8 cellular contexts compared by ENCODE assay signal in genomic region chr6:111872521-111873177, GRCh38. TPM values are rescaled to one million over a fixed set of nuclear protein-coding genes. Genes with fewer than 3 reads are reported as not detected.
A peak's percentile ranks its signal among the peaks of the same experiment; 100 is the strongest.
DNase-seq lines count a peak whose midpoint lies in the region; ATAC-seq, FAIRE-seq and TF ChIP-seq lines count a peak whose summit lies in the region.

No MANE protein-coding gene starts in this region.

- POLR2A ChIA-PET in activated CD8-positive, alpha-beta T cell treated with anti-CD3 and anti-CD28 coated beads for 36 hours (lab: Charles Lee): interaction anchor here (0.6 to 3.4 kb wide), 21 partner anchors 8 to 389 kb away, joined by 3 to 18 read pairs (median 4); partner anchors contain the start of gene REV3L
- POLR2A ChIA-PET in H1 (lab: Charles Lee; ENCODE audit: partially characterized antibody): interaction anchor here (0.8 to 1.3 kb wide), 6 partner anchors 22 to 388 kb away, joined by 3 to 5 read pairs (median 3); no protein-coding TSS in a partner anchor

- H3K4me1 ChIP-seq in DND-41 (ENCODE audit: insufficient read depth, low read length): peaks cover 44% of the 10 kb centered on the region
- H3K4me1 ChIP-seq in H1 (replicated peaks in 1 of 4; ENCODE audit: control insufficient read depth in 3 of 4, insufficient read depth in 4 of 4, low read length in 3 of 4): peaks cover 0 to 14% (median 8%) of the 10 kb centered on the region in 4 experiments; a peak in 5 of 7 replicates

- TF ChIP-seq CTCF in DND-41 (IDR thresholded peaks at IDR 0.05; ENCODE audit: borderline replicate concordance, extremely low read depth, low read length, poor library complexity, severe bottlenecking) (peak; percentile 23), H1 (IDR thresholded peaks at IDR 0.05; ENCODE audit: control extremely low read depth in 1 of 3, insufficient read depth in 1 of 3, low read depth in 1 of 3, low read length in 3 of 3) (no peak)
- no peak for TF ChIP-seq CTCF in activated CD8-positive, alpha-beta T cell treated with anti-CD3 and anti-CD28 coated beads for 36 hours (IDR thresholded peaks at IDR 0.05)

- no peak overlapping the region for H2BK15ac ChIP-seq in H1 (ENCODE audit: low read length)

- DNase-seq in DND-41: peak; percentile 77
- DNase-seq in M059J (ENCODE audit: low read depth): peak; percentile 54
- DNase-seq in activated CD8-positive, alpha-beta T cell treated with anti-CD3 and anti-CD28 coated beads for 36 hours: peak; percentile 81
- peak in 1 of 2 experiments; percentile 82 for DNase-seq in H1 (ENCODE audit: low read depth in 1 of 2, low spot score in 2 of 2)
- peak; percentile 23 for DNase-seq in mucosa of gallbladder (ENCODE audit: low spot score)
- DNase-seq in stimulated activated CD8-positive, alpha-beta memory T cell treated with anti-CD3 and anti-CD28 coated beads, Interleukin-7, amount 100 ng/mL, for 24 hours (ENCODE audit: low read depth): peak; percentile 27
- DNase-seq in islet precursor cell: no peak

- H4K91ac ChIP-seq in H1 (replicated peaks; ENCODE audit: insufficient read length, low read length): no peak overlapping the region

- CTCF ChIA-PET in activated CD8-positive, alpha-beta T cell treated with anti-CD3 and anti-CD28 coated beads for 36 hours (lab: Charles Lee): interaction anchor here (0.9 to 1.9 kb wide), 11 partner anchors 29 to 172 kb away, joined by 3 to 9 read pairs (median 6); no protein-coding TSS in a partner anchor
- CTCF ChIA-PET in H1 (lab: Charles Lee; ENCODE audit: partially characterized antibody): interaction anchor here (0.9 to 2.0 kb wide), 2 partner anchors 17 to 170 kb away, joined by 3 to 8 read pairs; no protein-coding TSS in a partner anchor

- peak overlapping the region; percentile 98 for H3K27ac Mint-ChIP-seq in activated CD8-positive, alpha-beta T cell treated with anti-CD3 and anti-CD28 coated beads for 36 hours

- no peak overlapping the region for H3K14ac ChIP-seq in H1 (ENCODE audit: insufficient read length)

- H3K27ac ChIP-seq in DND-41 (ENCODE audit: low read length) (peak overlapping the region; percentile 90), H1 (ENCODE audit: low read depth, low read length) (peak overlapping the region; percentile 42; the same call in 1 of the 2 replicates)

- ATAC-seq in DND-41 (ENCODE audit: insufficient read depth, low read depth): no peak
- ATAC-seq in GM21825 (IDR thresholded peaks at IDR 0.05; ENCODE audit: unreplicated experiment): peak; percentile 18
- ATAC-seq in activated CD8-positive, alpha-beta T cell treated with anti-CD3 and anti-CD28 coated beads for 36 hours: peak; percentile 25

- no peak overlapping the region for H2AK5ac ChIP-seq in H1 (ENCODE audit: low read depth, low read length)

- H3K23me2 ChIP-seq in H1 (ENCODE audit: low read depth, low read length): peaks cover 4% of the 10 kb centered on the region; the same call in 1 of the 2 replicates

- TF ChIP-seq EP300 in H1 (IDR thresholded peaks at IDR 0.05; ENCODE audit: borderline replicate concordance in 1 of 2, low read depth in 2 of 2, low read length in 2 of 2): no peak

- no peak overlapping the region for H3K18ac ChIP-seq in H1 (ENCODE audit: extremely low read depth, low read length)

- H3K36me3 Mint-ChIP-seq in activated CD8-positive, alpha-beta T cell treated with anti-CD3 and anti-CD28 coated beads for 36 hours (ENCODE audit: low read depth): peaks cover 41% of the 10 kb centered on the region

- H3K9me3 ChIP-seq in DND-41 (ENCODE audit: insufficient read depth, low read length, severe bottlenecking): no peaks in the 10 kb centered on the region
- H3K9me3 ChIP-seq in H1 (ENCODE audit: insufficient read depth in 2 of 2, low read depth in 1 of 2, low read length in 1 of 2): no peaks in the 10 kb centered on the region

- H3K4me1 Mint-ChIP-seq in activated CD8-positive, alpha-beta T cell treated with anti-CD3 and anti-CD28 coated beads for 36 hours (ENCODE audit: low read depth): peaks cover 37% of the 10 kb centered on the region

- H4K8ac ChIP-seq in H1 (ENCODE audit: extremely low read depth, insufficient read depth, low read length): 0 out of 2 replicates have a peak overlapping the region, but pooled peaks have one; percentile 5

- intact Hi-C loops in activated CD8-positive, alpha-beta T cell treated with anti-CD3 and anti-CD28 coated beads for 36 hours (cut with micrococcal nuclease): loop anchor here (5.0 kb wide), 3 partner anchors 100 to 160 kb away; no protein-coding TSS in a partner anchor

- H3K4me3 Mint-ChIP-seq in activated CD8-positive, alpha-beta T cell treated with anti-CD3 and anti-CD28 coated beads for 36 hours: peak overlapping the region; percentile 98

- FAIRE-seq in H1 (lab: Jason Lieb, UNC): no peak

- H2BK20ac ChIP-seq in H1 (ENCODE audit: low read length): no peak overlapping the region

- TF ChIP-seq POLR2A in H1 (IDR thresholded peaks at IDR 0.05; ENCODE audit: control extremely low read depth in 1 of 2, low read depth in 2 of 2, low read length in 2 of 2): peak in 1 of 2 experiments; percentile 33; a peak in 2 of 3 replicates

- 0% methylated on average over 8 of the region's 78 CpGs; no CpG with 5 or more reads in 1 of the 2 experiments for WGBS in H1 (ENCODE audit: extremely low coverage in 1 of 2, insufficient coverage in 1 of 2, insufficient read length in 1 of 2, insufficient replicate concordance in 2 of 2, low coverage in 1 of 2, low lambda C conversion rate in 2 of 2, missing lambda C conversion rate in 1 of 2), 2 experiments

- H3K27me3 ChIP-seq in DND-41 (ENCODE audit: insufficient read depth, low read length, poor library complexity) (no peaks in the 10 kb centered on the region), H1 (replicated peaks in 1 of 4; ENCODE audit: control insufficient read depth in 3 of 4, extremely low read depth in 1 of 4, insufficient read depth in 3 of 4, low read length in 3 of 4) (no peaks in the 10 kb centered on the region)

- peak overlapping the region; percentile 79 for H2AFZ ChIP-seq in DND-41 (ENCODE audit: low read depth, low read length)
- H2AFZ ChIP-seq in H1 (ENCODE audit: low read length): no peak overlapping the region

- peaks cover 6% of the 10 kb centered on the region; the same call in 1 of the 2 replicates for H3K79me1 ChIP-seq in H1 (ENCODE audit: low read depth, low read length)

- H3K4me2 ChIP-seq in DND-41 (ENCODE audit: insufficient read depth, low read length) (peak overlapping the region; percentile 83), H1 (ENCODE audit: insufficient read depth in 1 of 2, low read depth in 2 of 2, low read length in 2 of 2) (peak overlapping the region; percentile 94 to 97; a peak in 3 of 4 replicates)

- no peak overlapping the region for H2BK120ac ChIP-seq in H1 (replicated peaks; ENCODE audit: low read depth, low read length)

- H3K4me3 ChIP-seq in DND-41 (ENCODE audit: low read depth in 1 of 2, low read length in 2 of 2) (peak overlapping the region; percentile 65 to 73; a peak in 3 of 4 replicates), H1 (ENCODE audit: extremely low read depth in 1 of 4, insufficient read depth in 2 of 4, low read depth in 3 of 4, low read length in 4 of 4) (peak overlapping the region; percentile 51 to 85 (median 69))

- H3K56ac ChIP-seq in H1 (replicated peaks; ENCODE audit: insufficient read length, low read depth, low read length): no peak overlapping the region

- H3K9ac ChIP-seq in DND-41 (ENCODE audit: low read depth, low read length) (peak overlapping the region; percentile 77), H1 (replicated peaks in 1 of 4; ENCODE audit: extremely low read depth in 1 of 4, low read depth in 3 of 4, low read length in 3 of 4) (peak overlapping the region; percentile 22 to 84 (median 56); a peak in 5 of 7 replicates)

- H3K27me3 Mint-ChIP-seq in activated CD8-positive, alpha-beta T cell treated with anti-CD3 and anti-CD28 coated beads for 36 hours: no peaks in the 10 kb centered on the region

- H3K4ac ChIP-seq in H1 (replicated peaks; ENCODE audit: insufficient read length, low read depth, low read length): no peak overlapping the region

- H3K79me2 ChIP-seq in DND-41 (ENCODE audit: insufficient read depth, low read length): peaks cover 52% of the 10 kb centered on the region
- H3K79me2 ChIP-seq in H1 (ENCODE audit: control insufficient read depth in 1 of 2, insufficient read depth in 2 of 2, low read length in 2 of 2): peaks cover 7 to 46% of the 10 kb centered on the region in 2 experiments

- H2BK5ac ChIP-seq in H1 (ENCODE audit: low read depth, low read length): no peak overlapping the region

- H4K20me1 ChIP-seq in DND-41 (ENCODE audit: insufficient read depth, low read length) (peaks cover 31% of the 10 kb centered on the region; the same call in 1 of the 2 replicates), H1 (replicated peaks in 1 of 2; ENCODE audit: control insufficient read depth in 1 of 2, insufficient read depth in 2 of 2, low read length in 2 of 2) (peaks cover 0 to 2% of the 10 kb centered on the region in 2 experiments)

- TF ChIP-seq RAD21 in H1 (IDR thresholded peaks at IDR 0.05 in 1 of 2, conservative IDR thresholded peaks at IDR 0.05 in 1 of 2; ENCODE audit: low read depth in 2 of 2, low read length in 2 of 2): no peak

- H3K23ac ChIP-seq in H1 (ENCODE audit: insufficient read length): no peak overlapping the region

- H3K36me3 ChIP-seq in DND-41 (ENCODE audit: insufficient read depth, low read length) (no peaks in the 10 kb centered on the region), H1 (ENCODE audit: control insufficient read depth in 2 of 4, insufficient read depth in 4 of 4, low read length in 3 of 4) (no peaks in the 10 kb centered on the region)

- H3K9me3 Mint-ChIP-seq in activated CD8-positive, alpha-beta T cell treated with anti-CD3 and anti-CD28 coated beads for 36 hours: no peaks in the 10 kb centered on the region

- no peak overlapping the region for H4K5ac ChIP-seq in H1 (ENCODE audit: insufficient read length, low read depth, low read length)

- H2BK12ac ChIP-seq in H1 (ENCODE audit: low read depth, low read length): no peak overlapping the region

TF ChIP-seq in H1, 55 proteins besides CTCF, POLR2A, EP300 and RAD21 (continues in another document):
- TF ChIP-seq HDAC2 (IDR thresholded peaks at IDR 0.05; ENCODE audit: borderline replicate concordance in 1 of 2, low read depth in 2 of 2, low read length in 2 of 2): 0 out of 4 replicates have a peak, but pooled peaks of 1 of the 2 experiments have one; percentile 1
- 0 out of 2 replicates have a peak, but pooled peaks have one; percentile 31 for TF ChIP-seq PHF8 (conservative IDR thresholded peaks at IDR 0.05; ENCODE audit: low read depth, low read length)

RNA-seq across cellular contexts. Expression of gene FYN, which starts 0.6 kb away (rescaled TPM):
- total RNA-seq in M059J (2014; rRNA removed; shearing (Covaris generic)): 37.7 and 63.4 TPM in 2 replicates
- total RNA-seq in activated CD8-positive, alpha-beta T cell treated with anti-CD3 and anti-CD28 coated beads for 36 hours: 100 to 1,000 TPM; 384 to 386 TPM
- total RNA-seq in H1 (2021; fragmentation: NEBNext Ultra II Directional; extraction: Animal tissue kit (Norgen Biotek cat#: 25700)): 92.5 and 97.2 TPM in 2 replicates
- polyA plus RNA-seq in H1 (2011; rRNA removed): 46.8 and 79.6 TPM in 2 replicates
- polyA plus RNA-seq in H1 (2011; cell fraction: cytosol; rRNA removed): 69.4 TPM
- 110 TPM for polyA plus RNA-seq in H1 (2011; cell fraction: nucleus; rRNA removed)
- polyA plus RNA-seq in H1 (2012, experiment 1 of 2): 87.4 to 117 TPM (median 95.3 TPM) in 4 replicates
- 21.2 TPM for polyA plus RNA-seq in H1 (2012, experiment 2 of 2)
- polyA plus RNA-seq in H1 (2013, experiment 1 of 2): 59.2 TPM
- 58.6 TPM for polyA plus RNA-seq in H1 (2013, experiment 2 of 2)
- polyA minus RNA-seq in H1 (2011; rRNA and poly(A)+ RNA removed): 74.0 and 105 TPM in 2 replicates
- polyA minus RNA-seq in H1 (2011; cell fraction: cytosol; rRNA and poly(A)+ RNA removed): 39.4 TPM
- polyA minus RNA-seq in H1 (2011; cell fraction: nucleus; rRNA and poly(A)+ RNA removed): 81.6 TPM
- 75.0 TPM for total RNA-seq in mucosa of gallbladder
